In genomic region chr6:10030942-10031537, GRCh38 we compare ENCODE assay signal across 8 cellular contexts.
A peak's percentile ranks its signal among the peaks of the same experiment; 100 is the strongest.
DNase-seq lines count a peak whose midpoint lies in the region; ATAC-seq, FAIRE-seq and TF ChIP-seq lines count a peak whose summit lies in the region.

No MANE protein-coding gene starts in this region.

- no peaks in the 10 kb centered on the region for H3K9me3 ChIP-seq in HepG2 (ENCODE audit: low read length)

- H4K20me1 ChIP-seq in HepG2 (ENCODE audit: insufficient read depth, low read length): no peaks in the 10 kb centered on the region

- TF ChIP-seq EP300 in HepG2 (IDR thresholded peaks at IDR 0.05; ENCODE audit: low read depth in 2 of 2, low read length in 2 of 2): no peak
- TF ChIP-seq EP300 in HepG2 (CRISPR knock-in tag; IDR thresholded peaks at IDR 0.05; ENCODE audit: borderline replicate concordance): no peak

- no peak for TF ChIP-seq POLR2A in HepG2 (IDR thresholded peaks at IDR 0.05; ENCODE audit: insufficient read depth in 1 of 2, low read depth in 2 of 2, low read length in 2 of 2)

- H3K79me2 ChIP-seq in HepG2 (ENCODE audit: insufficient read depth, low read length): no peaks in the 10 kb centered on the region

- H3K4me3 ChIP-seq in HepG2 (replicated peaks in 1 of 3; ENCODE audit: insufficient read depth in 1 of 3, low read depth in 2 of 3, low read length in 3 of 3): no peak overlapping the region

- intact Hi-C loops in HepG2 (cut with micrococcal nuclease; ENCODE audit: unreplicated experiment): loop anchor here (1.0 kb wide), 1 partner anchor 404 kb away; no protein-coding TSS in a partner anchor

- no peak overlapping the region for H3K4me2 ChIP-seq in HepG2 (ENCODE audit: low read depth, low read length)

- H3K27ac ChIP-seq in HepG2 (ENCODE audit: extremely low read length, insufficient read depth, low read length): no peak overlapping the region

- TF ChIP-seq RAD21 in HepG2 (CRISPR knock-in tag; IDR thresholded peaks at IDR 0.05): no peak

- CTCF ChIA-PET in HepG2 (lab: Yijun Ruan, JAX; ENCODE audit: low intra/inter-chr PET ratio, low total read pairs): no interaction called here

- FAIRE-seq in TTC549 (lab: Jason Lieb, UNC): peak; percentile 60
- FAIRE-seq in HepG2 (lab: Jason Lieb, UNC): peak; percentile 43

- peaks cover 12% of the 10 kb centered on the region for H3K4me1 ChIP-seq in HepG2 (ENCODE audit: insufficient read depth, low read length)

- ATAC-seq in HG03432 (IDR thresholded peaks at IDR 0.05; ENCODE audit: unreplicated experiment): peak; percentile 47
- peak; percentile 58; the same call in 1 of the 3 replicates for ATAC-seq in HepG2

- DNase-seq in ELR (ENCODE audit: low read depth) (peak; percentile 58), HepG2 (ENCODE audit: low spot score) (peak; percentile 32), NCI-H1436 treated with DMSO at 0.1 percent for 48 hours (lab: John Stamatoyannopoulos, UW) (no peak), HCEC 1CT (no peak), middle frontal gyrus (ENCODE audit: extremely low spot score, low spot score) (no peak), NCI-H2171 (lab: John Stamatoyannopoulos, UW) (no peak)

- peak; percentile 49 for TF ChIP-seq CTCF in HepG2 (CRISPR knock-in tag; IDR thresholded peaks at IDR 0.05)

- no peak overlapping the region for H3K9ac ChIP-seq in HepG2 (ENCODE audit: insufficient read depth, low read depth, low read length)

- no peak overlapping the region for H2AFZ ChIP-seq in HepG2 (ENCODE audit: low read length)

- 60% methylated on average over 8 of the region's 8 CpGs for WGBS in HepG2 (ENCODE audit: low lambda C conversion rate)

- in situ Hi-C loops in HepG2 (cut with HindIII; ENCODE audit: extremely low pct_ligation_motif_present, low pct_unique_long_range_greater_than_20kb): loop anchor here (25.0 kb wide), 1 partner anchor 406 kb away; no protein-coding TSS in a partner anchor

- BruUV-seq in HepG2 (replicated peaks; lab: Mats Ljungman, UMichigan): no TSS peak

- no peaks in the 10 kb centered on the region for H3K36me3 ChIP-seq in HepG2 (replicated peaks in 1 of 2; ENCODE audit: control insufficient read depth in 1 of 2, insufficient read depth in 2 of 2, low read length in 2 of 2)

- POLR2A ChIA-PET in HepG2 (lab: Yijun Ruan, JAX): no interaction called here

- no peaks in the 10 kb centered on the region for H3K27me3 ChIP-seq in HepG2 (ENCODE audit: control insufficient read depth in 1 of 2, insufficient read depth in 2 of 2, low read length in 2 of 2)

TF ChIP-seq in HepG2, 621 proteins besides CTCF, POLR2A, EP300 and RAD21:
- peak; percentile 40 for TF ChIP-seq STAG1 (CRISPR knock-in tag; IDR thresholded peaks at IDR 0.05)
- no peak for TF ChIP-seq ZXDC (CRISPR knock-in tag; IDR thresholded peaks at IDR 0.05)
TF ChIP-seq in HepG2: peak in this region for 1.

Comparison
In these comparisons a context has a peak if more than half of its experiments do, and no peak if none do; other contexts are left out.
1. DNase-seq: peak in ELR (single experiment) and HepG2 (single experiment); none in NCI-H1436 treated with DMSO at 0.1 percent for 48 hours (single experiment), HCEC 1CT (single experiment), middle frontal gyrus (single experiment) and NCI-H2171 (single experiment).